18 cellular contexts compared by ENCODE assay signal in genomic region chr5:105508519-105508918, GRCh38.
DNase-seq lines count a peak whose midpoint lies in the region; FAIRE-seq and TF ChIP-seq lines count a peak whose summit lies in the region.
"Had no signal": no experiment of that assay in that cellular context is flagged by ENCODE, and none has a peak within 500 bp of the region (broad histone marks: within the 10 kb centered on the region; RNA-seq: fewer than 3 reads in every experiment).

No MANE protein-coding gene starts in this region.

- FAIRE-seq in small intestine (lab: Jason Lieb, UNC) = no peak

- H3K27ac ChIP-seq in small intestine (ENCODE audit: low read depth in 1 of 2, low read length in 1 of 2) = no peak overlapping the region
- H3K27ac ChIP-seq: BLaER1, psoas muscle had no signal

- DNase-seq in HPDE6-E6E7 (ENCODE audit: extremely low spot score) (peak; percentile 25), RKO (ENCODE audit: low spot score) (peak; percentile 76), epithelial cell of esophagus (ENCODE audit: low read depth) (peak; percentile 7), retinal pigment epithelial cell (ENCODE audit: low read depth) (peak; percentile 44), NK-92 (lab: John Stamatoyannopoulos, UW; ENCODE audit: unreplicated experiment) (no peak), AML-193 (lab: John Stamatoyannopoulos, UW) (no peak), small intestine (no peak)
- DNase-seq: activated B cell treated with CpG ODN at 0.5 μM for 24 hours; activated CD8-positive, alpha-beta memory T cell treated with anti-CD3 and anti-CD28 coated beads, Interleukin-2, amount 10 ng/mL, durations not matched to agents 7 days and 5 days; activated effector memory CD4-positive, alpha-beta T cell treated with anti-CD3 and anti-CD28 coated beads, Interleukin-2, amount 50 U/mL, for 16 hours; amygdala; cortex of kidney; NCI-H1048; NCI-H2081; NCI-H82; psoas muscle; stimulated activated CD4-positive, alpha-beta T cell treated with anti-CD3 and anti-CD28 coated beads, Interleukin-12 subunit alpha, Interleukin-12 subunit beta, amount 100 ng/mL, for 4 hours had no signal

- H3K4me3 ChIP-seq in epithelial cell of esophagus (ENCODE audit: low read length) = no peak overlapping the region
- no peak overlapping the region for H3K4me3 ChIP-seq in retinal pigment epithelial cell (ENCODE audit: low read length)
- H3K4me3 ChIP-seq in small intestine (ENCODE audit: low read depth in 1 of 2, low read length in 2 of 2) = no peak overlapping the region
- H3K4me3 ChIP-seq: BLaER1, psoas muscle had no signal

- H3K36me3 ChIP-seq in small intestine (ENCODE audit: control insufficient read depth in 2 of 2, insufficient read depth in 2 of 2, low read length in 2 of 2) = no peaks in the 10 kb centered on the region
- H3K36me3 ChIP-seq: BLaER1 had no signal

- 51 to 64% (median 62%) methylated on average over 2 of the region's 2 CpGs for WGBS in small intestine, 3 donors

- H3K4me1 ChIP-seq in small intestine (ENCODE audit: control insufficient read depth in 2 of 2, insufficient read depth in 1 of 2, low read depth in 1 of 2, low read length in 1 of 2) = no peaks in the 10 kb centered on the region
- H3K4me1 ChIP-seq: BLaER1, psoas muscle had no signal

- TF ChIP-seq CTCF in epithelial cell of esophagus (IDR thresholded peaks at IDR 0.05; ENCODE audit: insufficient read depth, low read depth, low read length, missing control alignments) = no peak
- no peak for TF ChIP-seq CTCF in retinal pigment epithelial cell (conservative IDR thresholded peaks at IDR 0.05; ENCODE audit: low read depth, low read length)

- H3K9me3 ChIP-seq in small intestine (ENCODE audit: control insufficient read depth, low read depth) = no peaks in the 10 kb centered on the region
- H3K9me3 ChIP-seq: BLaER1, psoas muscle had no signal

- no peaks in the 10 kb centered on the region for H3K27me3 ChIP-seq in small intestine (ENCODE audit: control insufficient read depth in 2 of 2, insufficient read depth in 2 of 2, low read length in 2 of 2)
- H3K27me3 ChIP-seq: BLaER1 had no signal

Comparison
In these comparisons a context has a peak if more than half of its experiments do, and no peak if none do; other contexts are left out.
1. DNase-seq: peak in HPDE6-E6E7 (single experiment), RKO (single experiment), epithelial cell of esophagus (single experiment) and retinal pigment epithelial cell (single experiment); none in NK-92 (single experiment), AML-193 (0 of 2) and small intestine (single experiment).